ENCODE assay signal across 8 cellular contexts in the genomic region with DNA sequence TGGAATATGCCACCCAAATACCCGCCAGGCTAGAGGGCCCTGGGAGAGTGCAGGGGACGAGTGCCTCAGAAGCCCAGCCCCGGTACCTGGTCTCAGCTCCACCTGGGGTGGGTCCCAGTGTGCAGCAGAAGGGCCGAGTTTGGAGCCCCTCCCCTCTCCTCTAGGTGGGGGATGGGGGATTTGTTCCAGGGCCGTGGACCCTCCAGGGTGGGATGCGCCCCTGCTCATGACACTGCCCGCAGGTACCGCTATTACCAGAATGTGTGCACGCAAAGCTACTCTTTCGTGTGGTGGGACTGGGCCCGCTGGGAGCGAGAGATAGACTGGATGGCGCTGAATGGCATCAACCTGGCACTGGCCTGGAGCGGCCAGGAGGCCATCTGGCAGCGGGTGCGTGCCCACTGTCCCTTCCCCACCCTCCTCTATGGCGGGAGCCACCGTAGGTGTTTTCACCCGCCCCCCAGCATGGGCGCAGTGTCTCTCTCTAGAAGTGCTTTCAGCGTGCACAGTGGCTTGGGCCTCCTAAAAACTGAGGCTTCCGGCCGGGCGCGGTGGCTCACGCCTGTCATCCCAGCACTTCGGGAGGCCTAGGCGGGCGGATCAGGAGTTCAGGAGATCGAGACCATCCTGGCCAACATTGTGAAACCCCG. TPM values are rescaled to one million over a fixed set of nuclear protein-coding genes. Genes with fewer than 3 reads are reported as not detected.
DNase-seq lines count a peak whose midpoint lies in the region; ATAC-seq, FAIRE-seq and TF ChIP-seq lines count a peak whose summit lies in the region.

No MANE protein-coding gene starts in this region.

- H3K9me3 Mint-ChIP-seq in naive thymus-derived CD4-positive, alpha-beta T cell: peaks cover 0 to 4% (median 0%) of the 10 kb centered on the region in 11 donors

- peak overlapping the region in 5 of 9 donors; percentile 25 to 85 (median 66) for H3K27ac Mint-ChIP-seq in naive thymus-derived CD4-positive, alpha-beta T cell

- no peak for TF ChIP-seq CTCF in AG04450 (IDR thresholded peaks at IDR 0.05; ENCODE audit: low read depth, low read length)
- TF ChIP-seq CTCF in D721Med (IDR thresholded peaks at IDR 0.05; ENCODE audit: insufficient read depth, missing control alignments): no peak

- POLR2A ChIA-PET in AG04450 (lab: Yijun Ruan, JAX): interaction anchor here (0.6 to 2.2 kb wide), 7 partner anchors 8 to 607 kb away, joined by 3 to 17 read pairs (median 5); a partner anchor contains a TSS
- POLR2A ChIA-PET in naive thymus-derived CD4-positive, alpha-beta T cell (lab: Charles Lee): interaction anchor here (0.6 to 2.8 kb wide), 9 partner anchors 11 to 824 kb away, joined by 4 to 19 read pairs (median 6); a partner anchor contains a TSS

- H3K9me3 ChIP-seq in AG04450 (ENCODE audit: control insufficient read depth, insufficient read depth, low read length) (no peaks in the 10 kb centered on the region; the same call in 1 of the 2 replicates), MG63 (no peaks in the 10 kb centered on the region)
- no peaks in the 10 kb centered on the region for H3K9me3 ChIP-seq in effector memory CD4-positive, alpha-beta T cell (ENCODE audit: control insufficient read depth, low read length)
- no peaks in the 10 kb centered on the region for H3K9me3 ChIP-seq in naive thymus-derived CD4-positive, alpha-beta T cell (ENCODE audit: control insufficient read depth in 2 of 3, low read length in 3 of 3)

- peaks cover 37% of the 10 kb centered on the region for H3K36me3 ChIP-seq in MG63
- H3K36me3 ChIP-seq in effector memory CD4-positive, alpha-beta T cell (ENCODE audit: control insufficient read depth, insufficient read depth, low read length): no peaks in the 10 kb centered on the region
- no peaks in the 10 kb centered on the region for H3K36me3 ChIP-seq in naive thymus-derived CD4-positive, alpha-beta T cell (ENCODE audit: control insufficient read depth in 2 of 3, insufficient read depth in 3 of 3, low read length in 3 of 3)

- CTCF ChIA-PET in AG04450 (lab: Charles Lee): interaction anchor here (1.0 to 1.3 kb wide), 2 partner anchors 114 to 315 kb away, joined by 3 to 4 read pairs; a partner anchor contains a TSS
- CTCF ChIA-PET in naive thymus-derived CD4-positive, alpha-beta T cell (lab: Charles Lee): interaction anchor here (0.6 kb wide), 1 partner anchor 797 kb away, joined by 4 read pairs; no protein-coding TSS in a partner anchor

- peak overlapping the region; percentile 69 for H3K4me3 ChIP-seq in AG04450 (ENCODE audit: low read depth, low read length)
- H3K4me3 ChIP-seq in MG63: peak overlapping the region; percentile 64
- peak overlapping the region; percentile 71 for H3K4me3 ChIP-seq in effector memory CD4-positive, alpha-beta T cell (ENCODE audit: insufficient read depth, low read depth, low read length, poor library complexity, severe bottlenecking)
- H3K4me3 ChIP-seq in naive thymus-derived CD4-positive, alpha-beta T cell (ENCODE audit: low read length): peak overlapping the region; percentile 71

- DNase-seq in AG04450 (ENCODE audit: low read depth, low spot score): no peak
- DNase-seq in MG63: no peak
- no peak for DNase-seq in effector memory CD4-positive, alpha-beta T cell
- no peak for DNase-seq in naive thymus-derived CD4-positive, alpha-beta T cell
- no peak for DNase-seq in D721Med (ENCODE audit: insufficient read length, low spot score)
- DNase-seq in NCI-H2029 treated with DMSO at 0.1 percent for 48 hours (lab: John Stamatoyannopoulos, UW): no peak

- H3K4me1 Mint-ChIP-seq in naive thymus-derived CD4-positive, alpha-beta T cell: peaks cover 28 to 48% (median 41%) of the 10 kb centered on the region in 7 donors

- H3K27me3 ChIP-seq in AG04450 (ENCODE audit: control insufficient read depth, insufficient read depth, low read length) (no peaks in the 10 kb centered on the region), MG63 (no peaks in the 10 kb centered on the region)
- no peaks in the 10 kb centered on the region for H3K27me3 ChIP-seq in effector memory CD4-positive, alpha-beta T cell (replicated peaks; ENCODE audit: control insufficient read depth, insufficient read depth, low read length, poor library complexity, severe bottlenecking)
- no peaks in the 10 kb centered on the region for H3K27me3 ChIP-seq in naive thymus-derived CD4-positive, alpha-beta T cell (ENCODE audit: control insufficient read depth in 2 of 2, insufficient read depth in 2 of 2, low read length in 2 of 2)

- intact Hi-C loops in naive thymus-derived CD4-positive, alpha-beta T cell (cut with micrococcal nuclease): loop anchor here (2.0 to 10.0 kb wide), 5 partner anchors 18 to 672 kb away; a partner anchor contains a TSS

- peak overlapping the region; percentile 74 to 91 (median 84) for H3K4me3 Mint-ChIP-seq in naive thymus-derived CD4-positive, alpha-beta T cell

- H3K36me3 Mint-ChIP-seq in naive thymus-derived CD4-positive, alpha-beta T cell: peaks cover 0 to 12% (median 5%) of the 10 kb centered on the region in 5 donors

- H3K4me1 ChIP-seq in effector memory CD4-positive, alpha-beta T cell (ENCODE audit: control insufficient read depth, insufficient read depth, low read length, poor library complexity, severe bottlenecking): peaks cover 23% of the 10 kb centered on the region
- peaks cover 12 to 26% of the 10 kb centered on the region in 2 donors for H3K4me1 ChIP-seq in naive thymus-derived CD4-positive, alpha-beta T cell (ENCODE audit: control insufficient read depth in 2 of 2, insufficient read depth in 2 of 2, low read length in 2 of 2)

- no peak for FAIRE-seq in D721Med (lab: Jason Lieb, UNC)

- H3K27ac ChIP-seq in AG04450 (ENCODE audit: low read depth, low read length): peak overlapping the region; percentile 21
- peak overlapping the region; percentile 42 for H3K27ac ChIP-seq in effector memory CD4-positive, alpha-beta T cell (ENCODE audit: insufficient read depth, low read length, poor library complexity, severe bottlenecking)
- peak overlapping the region; percentile 57 for H3K27ac ChIP-seq in naive thymus-derived CD4-positive, alpha-beta T cell (ENCODE audit: low read depth, low read length)

- ATAC-seq in naive thymus-derived CD4-positive, alpha-beta T cell: no peak
- ATAC-seq in HG03108 (IDR thresholded peaks at IDR 0.05; ENCODE audit: unreplicated experiment) (no peak), HG02884 (IDR thresholded peaks at IDR 0.05; ENCODE audit: unreplicated experiment) (no peak)

- peaks cover 0 to 6% (median 0%) of the 10 kb centered on the region in 5 donors for H3K27me3 Mint-ChIP-seq in naive thymus-derived CD4-positive, alpha-beta T cell

RNA-seq across cellular contexts. Expression of a gene that starts 1.2 kb away (rescaled TPM):
- 11.9 and 17.2 TPM in 2 replicates for polyA plus RNA-seq in AG04450 (2011; rRNA removed)
- 9.9 and 16.9 TPM in 2 replicates for polyA minus RNA-seq in AG04450 (2011; rRNA and poly(A)+ RNA removed)
- total RNA-seq in MG63 (2014; rRNA removed; shearing (Covaris generic); ENCODE audit: low replicate concordance): 18.5 and 46.4 TPM in 2 replicates
- 10 to 100 TPM; 18.0 to 27.1 (median 22.3) TPM for total RNA-seq in naive thymus-derived CD4-positive, alpha-beta T cell
- 10 to 100 TPM in 1 of 2 donors, 1 to 10 TPM in 1; 6.6 to 17.6 TPM for polyA plus RNA-seq in naive thymus-derived CD4-positive, alpha-beta T cell

RNA-seq across cellular contexts. Expression of a gene that starts 15.4 kb away (rescaled TPM):
- 0.87 and 1.4 TPM in 2 replicates for polyA plus RNA-seq in AG04450 (2011; rRNA removed)
- polyA minus RNA-seq in AG04450 (2011; rRNA and poly(A)+ RNA removed): 0.41 and 0.48 TPM in 2 replicates
- 0.59 and 2.8 TPM in 2 replicates for total RNA-seq in MG63 (2014; rRNA removed; shearing (Covaris generic); ENCODE audit: low replicate concordance)
- 1 to 10 TPM; 1.2 to 2.2 (median 1.9) TPM for total RNA-seq in naive thymus-derived CD4-positive, alpha-beta T cell
- under 1 TPM; 0.39 to 0.59 TPM for polyA plus RNA-seq in naive thymus-derived CD4-positive, alpha-beta T cell

RNA-seq across cellular contexts. Expression of a gene that starts 24.7 kb away (rescaled TPM):
- 29.4 and 36.8 TPM in 2 replicates for polyA plus RNA-seq in AG04450 (2011; rRNA removed)
- polyA minus RNA-seq in AG04450 (2011; rRNA and poly(A)+ RNA removed): 31.4 and 32.0 TPM in 2 replicates
- total RNA-seq in MG63 (2014; rRNA removed; shearing (Covaris generic); ENCODE audit: low replicate concordance): 7.7 and 12.4 TPM in 2 replicates
- total RNA-seq in naive thymus-derived CD4-positive, alpha-beta T cell: 10 to 100 TPM; 45.3 to 76.9 (median 64.5) TPM
- polyA plus RNA-seq in naive thymus-derived CD4-positive, alpha-beta T cell: 10 to 100 TPM; 56.0 to 59.2 TPM

RNA-seq across cellular contexts. Expression of a gene that starts 29.6 kb away (rescaled TPM):
- polyA plus RNA-seq in AG04450 (2011; rRNA removed): 35.4 and 38.2 TPM in 2 replicates
- polyA minus RNA-seq in AG04450 (2011; rRNA and poly(A)+ RNA removed): 39.0 and 39.7 TPM in 2 replicates
- 19.8 and 40.0 TPM in 2 replicates for total RNA-seq in MG63 (2014; rRNA removed; shearing (Covaris generic); ENCODE audit: low replicate concordance)
- 10 to 100 TPM; 35.3 to 73.9 (median 65.1) TPM for total RNA-seq in naive thymus-derived CD4-positive, alpha-beta T cell
- polyA plus RNA-seq in naive thymus-derived CD4-positive, alpha-beta T cell: 10 to 100 TPM; 28.1 to 46.8 TPM

RNA-seq across cellular contexts. Expression of a gene that starts 40.2 kb away (rescaled TPM):
- 3.0 and 5.1 TPM in 2 replicates for polyA plus RNA-seq in AG04450 (2011; rRNA removed)
- polyA minus RNA-seq in AG04450 (2011; rRNA and poly(A)+ RNA removed): 2.2 and 5.3 TPM in 2 replicates
- 5.6 and 29.6 TPM in 2 replicates for total RNA-seq in MG63 (2014; rRNA removed; shearing (Covaris generic); ENCODE audit: low replicate concordance)
- 10 to 100 TPM in 1 of 5 experiments, 1 to 10 TPM in 4; 2.7 to 14.0 (median 5.2) TPM for total RNA-seq in naive thymus-derived CD4-positive, alpha-beta T cell
- polyA plus RNA-seq in naive thymus-derived CD4-positive, alpha-beta T cell: 1 to 10 TPM; 1.3 to 1.6 TPM
